ENCODE assay signal across 28 cellular contexts in the genomic region with DNA sequence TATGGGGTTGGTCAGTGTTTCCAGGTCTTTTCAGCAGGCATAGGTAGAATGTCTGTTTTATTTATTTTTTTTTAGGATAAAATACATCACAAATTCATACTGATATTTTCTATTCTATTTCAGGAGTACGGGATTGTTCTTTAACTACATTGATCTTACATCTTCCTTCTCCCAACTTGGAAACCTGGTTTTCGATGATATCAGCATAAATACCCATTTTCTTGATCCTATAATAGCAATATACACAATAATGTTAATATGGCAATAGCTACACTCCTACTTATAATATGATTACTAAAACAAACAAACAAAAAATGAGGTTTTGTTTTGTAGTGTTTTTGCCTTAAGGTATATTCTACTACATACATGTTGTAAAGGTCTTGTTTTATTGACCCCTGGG.
"Had no signal": no experiment of that assay in that cellular context is flagged by ENCODE, and none has a peak within 500 bp of the region (broad histone marks: within the 10 kb centered on the region; RNA-seq: fewer than 3 reads in every experiment).

No MANE protein-coding gene starts in this region.

- FAIRE-seq: urothelium cell line had no signal

- H3K4me3 Mint-ChIP-seq: stimulated activated memory B cell treated with anti-CD40 and anti-IgM and Interleukin-4, amounts not matched to agents 10 μg/mL and 1 μg/mL and 100 μg/mL, for 72 hours; stimulated activated naive B cell treated with anti-CD40 and anti-IgM and Interleukin-4, amounts not matched to agents 10 μg/mL and 1 μg/mL and 100 μg/mL, for 72 hours; stimulated activated naive CD8-positive, alpha-beta T cell treated with anti-CD3 and anti-CD28 coated beads, Interleukin-15, amount 100 ng/mL, for 72 hours; stimulated activated naive CD8-positive, alpha-beta T cell treated with anti-CD3 and anti-CD28 coated beads, Interleukin-15, Interleukin-2, amounts not matched to agents 100 ng/mL and 50 ng/mL, for 24 hours; type B pancreatic cell had no signal

- H3K36me3 ChIP-seq: stomach, suprapubic skin, thoracic aorta, thyroid gland, tibial artery, tibial nerve, transverse colon, upper lobe of left lung, upper lobe of right lung, uterus, vagina had no signal

- H3K27me3 Mint-ChIP-seq: stimulated activated memory B cell treated with anti-CD40 and anti-IgM and Interleukin-4, amounts not matched to agents 10 μg/mL and 1 μg/mL and 100 μg/mL, for 72 hours; stimulated activated naive B cell treated with anti-CD40 and anti-IgM and Interleukin-4, amounts not matched to agents 10 μg/mL and 1 μg/mL and 100 μg/mL, for 72 hours; stimulated activated naive CD8-positive, alpha-beta T cell treated with anti-CD3 and anti-CD28 coated beads, Interleukin-15, amount 100 ng/mL, for 72 hours; stimulated activated naive CD8-positive, alpha-beta T cell treated with anti-CD3 and anti-CD28 coated beads, Interleukin-15, Interleukin-2, amounts not matched to agents 100 ng/mL and 50 ng/mL, for 24 hours; type B pancreatic cell had no signal

- H3K9me3 ChIP-seq: suprapubic skin, testis, thoracic aorta, thyroid gland, tibial artery, tibial nerve, transverse colon, upper lobe of left lung, upper lobe of right lung, uterus, vagina had no signal

- H3K4me1 Mint-ChIP-seq: stimulated activated memory B cell treated with anti-CD40 and anti-IgM and Interleukin-4, amounts not matched to agents 10 μg/mL and 1 μg/mL and 100 μg/mL, for 72 hours; stimulated activated naive B cell treated with anti-CD40 and anti-IgM and Interleukin-4, amounts not matched to agents 10 μg/mL and 1 μg/mL and 100 μg/mL, for 72 hours; stimulated activated naive CD8-positive, alpha-beta T cell treated with anti-CD3 and anti-CD28 coated beads, Interleukin-15, amount 100 ng/mL, for 72 hours had no signal

- DNase-seq: stimulated activated CD4-positive, alpha-beta T cell treated with anti-CD3 and anti-CD28 coated beads, Interleukin-2, amount 100 ng/mL, for 24 hours; stimulated activated CD4-positive, alpha-beta T cell treated with anti-CD3 and anti-CD28 coated beads, Interleukin-2, amount 100 ng/mL, for 48 hours; stimulated activated CD4-positive, alpha-beta T cell treated with anti-CD3 and anti-CD28 coated beads, Interleukin-4, amount 100 ng/mL, for 1 hour; stimulated activated CD4-positive, alpha-beta T cell treated with anti-CD3 and anti-CD28 coated beads, Interleukin-4, amount 100 ng/mL, for 24 hours; stimulated activated CD4-positive, alpha-beta T cell treated with anti-CD3 and anti-CD28 coated beads, Interleukin-4, amount 100 ng/mL, for 4 hours; stimulated activated CD8-positive, alpha-beta memory T cell treated with anti-CD3 and anti-CD28 coated beads, Interleukin-4, amount 100 ng/mL, for 48 hours; stimulated activated naive B cell treated with anti-CD40 and anti-IgM and Interleukin-4, amounts not matched to agents 10 μg/mL and 1 μg/mL and 100 μg/mL, for 72 hours; stimulated activated naive CD4-positive, alpha-beta T cell treated with Interleukin-2 at 50 U/mL for 16 hours; stimulated activated naive CD8-positive, alpha-beta T cell treated with anti-CD3 and anti-CD28 coated beads, Interleukin-15, amount 100 ng/mL, for 72 hours; stimulated activated naive CD8-positive, alpha-beta T cell treated with anti-CD3 and anti-CD28 coated beads, Interleukin-15, Interleukin-2, amounts not matched to agents 100 U/mL and 50 U/mL, for 24 hours; stomach; substantia nigra; testis; thyroid gland; tibial artery; transverse colon; trophoblast cell; upper lobe of left lung; upper lobe of right lung; uterus had no signal

- H3K27ac Mint-ChIP-seq: stimulated activated memory B cell treated with anti-CD40 and anti-IgM and Interleukin-4, amounts not matched to agents 10 μg/mL and 1 μg/mL and 100 μg/mL, for 72 hours; stimulated activated naive B cell treated with anti-CD40 and anti-IgM and Interleukin-4, amounts not matched to agents 10 μg/mL and 1 μg/mL and 100 μg/mL, for 72 hours; stimulated activated naive CD8-positive, alpha-beta T cell treated with anti-CD3 and anti-CD28 coated beads, Interleukin-15, amount 100 ng/mL, for 72 hours; stimulated activated naive CD8-positive, alpha-beta T cell treated with anti-CD3 and anti-CD28 coated beads, Interleukin-15, Interleukin-2, amounts not matched to agents 100 ng/mL and 50 ng/mL, for 24 hours; type B pancreatic cell had no signal

- H3K4me1 ChIP-seq: stomach, suprapubic skin, testis, thyroid gland, tibial artery, tibial nerve, transverse colon, upper lobe of left lung, upper lobe of right lung, uterus, vagina had no signal

- ATAC-seq: stimulated activated memory B cell treated with anti-CD40 and anti-IgM and Interleukin-4, amounts not matched to agents 10 μg/mL and 1 μg/mL and 100 μg/mL, for 72 hours; stimulated activated naive B cell treated with anti-CD40 and anti-IgM and Interleukin-4, amounts not matched to agents 10 μg/mL and 1 μg/mL and 100 μg/mL, for 72 hours; stimulated activated naive CD8-positive, alpha-beta T cell treated with anti-CD3 and anti-CD28 coated beads, Interleukin-15, amount 100 ng/mL, for 72 hours; stimulated activated naive CD8-positive, alpha-beta T cell treated with anti-CD3 and anti-CD28 coated beads, Interleukin-15, Interleukin-2, amounts not matched to agents 100 U/mL and 50 U/mL, for 24 hours; upper lobe of right lung had no signal

- H3K36me3 Mint-ChIP-seq: stimulated activated memory B cell treated with anti-CD40 and anti-IgM and Interleukin-4, amounts not matched to agents 10 μg/mL and 1 μg/mL and 100 μg/mL, for 72 hours; stimulated activated naive B cell treated with anti-CD40 and anti-IgM and Interleukin-4, amounts not matched to agents 10 μg/mL and 1 μg/mL and 100 μg/mL, for 72 hours; type B pancreatic cell had no signal

- H3K27ac ChIP-seq: stomach, suprapubic skin, testis, thoracic aorta, thyroid gland, tibial artery, tibial nerve, transverse colon, upper lobe of left lung, upper lobe of right lung, uterus, vagina had no signal

- H3K27me3 ChIP-seq: stomach, suprapubic skin, testis, thyroid gland, tibial artery, tibial nerve, transverse colon, upper lobe of left lung, upper lobe of right lung, uterus, vagina had no signal

- H3K4me3 ChIP-seq: stomach, suprapubic skin, testis, thoracic aorta, thyroid gland, tibial artery, tibial nerve, transverse colon, upper lobe of left lung, upper lobe of right lung, uterus, vagina had no signal
